13 cellular contexts compared by ENCODE assay signal in genomic region chr20:1567392-1568165, GRCh38. TPM values are rescaled to one million over a fixed set of nuclear protein-coding genes. Genes with fewer than 3 reads are reported as not detected.
DNase-seq lines count a peak whose midpoint lies in the region; ATAC-seq lines count a peak whose summit lies in the region.
"Had no signal": no experiment of that assay in that cellular context is flagged by ENCODE, and none has a peak within 500 bp of the region (broad histone marks: within the 10 kb centered on the region; RNA-seq: fewer than 3 reads in every experiment).

No MANE protein-coding gene starts in this region.

- H3K9me3 ChIP-seq in GM23248 (ENCODE audit: low read depth), result no peaks in the 10 kb centered on the region

- H3K9ac ChIP-seq in GM23248, result no peak overlapping the region

- no peaks in the 10 kb centered on the region for H3K9me2 ChIP-seq in GM23248 (ENCODE audit: insufficient read depth)

- H3K4me1 ChIP-seq in GM23248 (ENCODE audit: insufficient read depth), result peaks cover 21% of the 10 kb centered on the region

- peaks cover 23% of the 10 kb centered on the region for H3F3A ChIP-seq in GM23248 (ENCODE audit: insufficient read depth)

- peak overlapping the region; percentile 38; the same call in 1 of the 2 replicates for H3K4me3 ChIP-seq in GM23248
- no peak overlapping the region for H3K4me3 ChIP-seq in skeletal muscle cell (ENCODE audit: low read depth, low read length)

- in situ Hi-C loops in GM23248 (cut with MboI), result no loop called here
- in situ Hi-C loops in G401 (cut with HindIII; ENCODE audit: low sequenced_read_pairs), result no loop called here

- H3K79me2 ChIP-seq in GM23248 (ENCODE audit: insufficient read depth), result no peaks in the 10 kb centered on the region

- H3K27ac ChIP-seq in GM23248, result peak overlapping the region; percentile 73
- peak overlapping the region; percentile 63 for H3K27ac ChIP-seq in epithelial cell of prostate

- H2AFZ ChIP-seq in GM23248, result no peak overlapping the region

- no peaks in the 10 kb centered on the region for H3K36me3 ChIP-seq in GM23248 (ENCODE audit: low read depth)

- H3K4me2 ChIP-seq in GM23248 (ENCODE audit: unreplicated experiment), result peak overlapping the region; percentile 70

- no peaks in the 10 kb centered on the region for H4K20me1 ChIP-seq in GM23248 (ENCODE audit: insufficient read depth)

- no peaks in the 10 kb centered on the region for H3K27me3 ChIP-seq in GM23248 (replicated peaks; ENCODE audit: insufficient read depth)

- DNase-seq in GM23248 (peak; percentile 88), NOMO-1 treated with dmso at 0.1 percent for 144 hours (lab: John Stamatoyannopoulos, UW; ENCODE audit: unreplicated experiment) (peak; percentile 54), epithelial cell of prostate (ENCODE audit: low read depth, low spot score) (peak; percentile 56), skeletal muscle cell (ENCODE audit: low read depth) (peak; percentile 27), NCI-H1436 (lab: John Stamatoyannopoulos, UW) (no peak), G401 (ENCODE audit: low spot score) (no peak)
- DNase-seq: activated T-cell treated with anti-CD3 and anti-CD28 coated beads for 4 hours; NCI-H526; stimulated activated CD4-positive, alpha-beta T cell treated with anti-CD3 and anti-CD28 coated beads, Interleukin-2, amount 100 ng/mL, for 48 hours; substantia nigra had no signal

- no peak for ATAC-seq in GM18909 (IDR thresholded peaks at IDR 0.05; ENCODE audit: poor library complexity, unreplicated experiment)

- 43% methylated on average over 6 of the region's 6 CpGs for WGBS in GM23248 (ENCODE audit: low coverage in 1 of 2, low lambda C conversion rate in 2 of 2, missing lambda C conversion rate in 2 of 2), 2 experiments

RNA-seq across cellular contexts. Expression of gene SIRPD, which starts 10.1 kb away (rescaled TPM):
- not detected in 2 replicates for total RNA-seq in GM23248 (2014; rRNA removed; shearing (Covaris generic))
- polyA plus RNA-seq in GM23248 (2016; fragmentation: Nextera tagmentation; extraction: Ambion mirVana), result not detected in 2 replicates
- total RNA-seq in G401 (2014; rRNA removed; shearing (Covaris generic)), result not detected in 2 replicates
- total RNA-seq: cerebellum, myocyte had no signal

RNA-seq across cellular contexts. Expression of gene SIRPB1, which starts 52.2 kb away (rescaled TPM):
- total RNA-seq in GM23248 (2014; rRNA removed; shearing (Covaris generic)), result 0.38 and 0.54 TPM in 2 replicates
- polyA plus RNA-seq in GM23248 (2016; fragmentation: Nextera tagmentation; extraction: Ambion mirVana), result not detected in 2 replicates
- total RNA-seq in G401 (2014; rRNA removed; shearing (Covaris generic)), result 0.75 and 2.5 TPM in 2 replicates

Comparison
In these comparisons a context has a peak if more than half of its experiments do, and no peak if none do; other contexts are left out.
1. DNase-seq: peak in GM23248 (single experiment), NOMO-1 treated with dmso at 0.1 percent for 144 hours (single experiment), epithelial cell of prostate (single experiment) and skeletal muscle cell (single experiment); none in NCI-H1436 (single experiment) and G401 (single experiment).